Comparison of ENCODE assay signal across 13 cellular contexts in genomic region chr12:72207756-72208155, GRCh38.
"Had no signal": no experiment of that assay in that cellular context is flagged by ENCODE, and none has a peak within 500 bp of the region (broad histone marks: within the 10 kb centered on the region; RNA-seq: fewer than 3 reads in every experiment).

No MANE protein-coding gene starts in this region.

- H3K27ac ChIP-seq: pancreas, skin epidermis, tibial nerve, VCaP had no signal

- ATAC-seq: activated CD4-positive, alpha-beta T cell treated with anti-CD3 and anti-CD28 coated beads for 36 hours; left colon; natural killer cell treated with Interleukin-12 subunit alpha and Interleukin-12 subunit beta and Interleukin-15 and Interleukin-18, amount 100 ng/mL, for 72 hours; pancreas; stimulated activated effector memory CD8-positive, alpha-beta T cell treated with anti-CD3 and anti-CD28 coated beads, Interleukin-12 subunit alpha, Interleukin-12 subunit beta, amount 100 ng/mL, for 72 hours had no signal

- H3K4me3 ChIP-seq: pancreas, skin epidermis, tibial nerve had no signal

- H3K4me3 Mint-ChIP-seq: activated CD4-positive, alpha-beta T cell treated with anti-CD3 and anti-CD28 coated beads for 36 hours; activated naive CD4-positive, alpha-beta T cell treated with anti-CD3 and anti-CD28 coated beads for 36 hours; activated T-helper 1 cell treated with anti-CD3 and anti-CD28 coated beads, Interleukin-12 subunit alpha, Interleukin-12 subunit beta, Interleukin-2, Interleukin-4 antibody, amounts not matched to agents 30 ng/mL and 10 ng/mL and 1 ng/mL, durations not matched to agents 14 hours and 24 hours and 36 hours; dendritic cell treated with granulocyte-macrophage colony-stimulating factor and Interleukin-4, amounts not matched to agents 40 ng/mL and 50 ng/mL, for 4 days; natural killer cell treated with Interleukin-12 subunit alpha and Interleukin-12 subunit beta and Interleukin-15 and Interleukin-18, amount 100 ng/mL, for 72 hours; stimulated activated effector memory CD8-positive, alpha-beta T cell treated with anti-CD3 and anti-CD28 coated beads, Interleukin-12 subunit alpha, Interleukin-12 subunit beta, amount 100 ng/mL, for 72 hours had no signal

- H3K4me1 ChIP-seq: pancreas, tibial nerve had no signal

- FAIRE-seq: pancreas had no signal

- H3K27me3 ChIP-seq: pancreas, tibial nerve had no signal

- DNase-seq: activated CD4-positive, alpha-beta T cell treated with anti-CD3 and anti-CD28 coated beads for 36 hours; activated naive CD4-positive, alpha-beta T cell treated with anti-CD3 and anti-CD28 coated beads for 36 hours; left colon; mammary epithelial cell; pancreas; T1000 had no signal

- H3K36me3 ChIP-seq: pancreas, tibial nerve had no signal

- H3K9me3 Mint-ChIP-seq: activated naive CD4-positive, alpha-beta T cell treated with anti-CD3 and anti-CD28 coated beads for 36 hours; activated T-helper 1 cell treated with anti-CD3 and anti-CD28 coated beads, Interleukin-12 subunit alpha, Interleukin-12 subunit beta, Interleukin-2, Interleukin-4 antibody, amounts not matched to agents 30 ng/mL and 10 ng/mL and 1 ng/mL, durations not matched to agents 14 hours and 24 hours and 36 hours; stimulated activated effector memory CD8-positive, alpha-beta T cell treated with anti-CD3 and anti-CD28 coated beads, Interleukin-12 subunit alpha, Interleukin-12 subunit beta, amount 100 ng/mL, for 72 hours had no signal

- H3K27ac Mint-ChIP-seq: activated CD4-positive, alpha-beta T cell treated with anti-CD3 and anti-CD28 coated beads for 36 hours; activated naive CD4-positive, alpha-beta T cell treated with anti-CD3 and anti-CD28 coated beads for 36 hours; activated T-helper 1 cell treated with anti-CD3 and anti-CD28 coated beads, Interleukin-12 subunit alpha, Interleukin-12 subunit beta, Interleukin-2, Interleukin-4 antibody, amounts not matched to agents 30 ng/mL and 10 ng/mL and 1 ng/mL, durations not matched to agents 14 hours and 24 hours and 36 hours; dendritic cell treated with granulocyte-macrophage colony-stimulating factor and Interleukin-4, amounts not matched to agents 40 ng/mL and 50 ng/mL, for 4 days; natural killer cell treated with Interleukin-12 subunit alpha and Interleukin-12 subunit beta and Interleukin-15 and Interleukin-18, amount 100 ng/mL, for 72 hours; stimulated activated effector memory CD8-positive, alpha-beta T cell treated with anti-CD3 and anti-CD28 coated beads, Interleukin-12 subunit alpha, Interleukin-12 subunit beta, amount 100 ng/mL, for 72 hours had no signal

- H3K9me3 ChIP-seq: pancreas, tibial nerve had no signal

- H3K27me3 Mint-ChIP-seq: activated CD4-positive, alpha-beta T cell treated with anti-CD3 and anti-CD28 coated beads for 36 hours; dendritic cell treated with granulocyte-macrophage colony-stimulating factor and Interleukin-4, amounts not matched to agents 40 ng/mL and 50 ng/mL, for 4 days; natural killer cell treated with Interleukin-12 subunit alpha and Interleukin-12 subunit beta and Interleukin-15 and Interleukin-18, amount 100 ng/mL, for 72 hours had no signal

- H3K4me1 Mint-ChIP-seq: activated CD4-positive, alpha-beta T cell treated with anti-CD3 and anti-CD28 coated beads for 36 hours; stimulated activated effector memory CD8-positive, alpha-beta T cell treated with anti-CD3 and anti-CD28 coated beads, Interleukin-12 subunit alpha, Interleukin-12 subunit beta, amount 100 ng/mL, for 72 hours had no signal

- H3K36me3 Mint-ChIP-seq: natural killer cell treated with Interleukin-12 subunit alpha and Interleukin-12 subunit beta and Interleukin-15 and Interleukin-18, amount 100 ng/mL, for 72 hours; stimulated activated effector memory CD8-positive, alpha-beta T cell treated with anti-CD3 and anti-CD28 coated beads, Interleukin-12 subunit alpha, Interleukin-12 subunit beta, amount 100 ng/mL, for 72 hours had no signal
